ENCODE assay signal across 18 cellular contexts in genomic region chr16:10335681-10336080, GRCh38. TPM values are rescaled to one million over a fixed set of nuclear protein-coding genes. Genes with fewer than 3 reads are reported as not detected.
DNase-seq lines count a peak whose midpoint lies in the region; ATAC-seq, FAIRE-seq and TF ChIP-seq lines count a peak whose summit lies in the region.
"Had no signal": no experiment of that assay in that cellular context is flagged by ENCODE, and none has a peak within 500 bp of the region (broad histone marks: within the 10 kb centered on the region; RNA-seq: fewer than 3 reads in every experiment).

No MANE protein-coding gene starts in this region.

- H2AFZ ChIP-seq in GM23338 (peak overlapping the region; percentile 85; the same call in 1 of the 2 replicates), K562 (ENCODE audit: low read depth, low read length) (0 out of 2 replicates have a peak overlapping the region, but pooled peaks have one; percentile 37)

- no peak for TF ChIP-seq EP300 in K562 (IDR thresholded peaks at IDR 0.05; ENCODE audit: low read length)

- no peak for TF ChIP-seq RAD21 in K562 (CRISPR knock-in tag; conservative IDR thresholded peaks at IDR 0.05 in 1 of 2, IDR thresholded peaks at IDR 0.05 in 1 of 2)

- no peaks in the 10 kb centered on the region for H3F3A ChIP-seq in GM23338 (replicated peaks; ENCODE audit: low read depth)

- TF ChIP-seq CTCF in GM23338 (conservative IDR thresholded peaks at IDR 0.05; ENCODE audit: low read depth in 2 of 2) (no peak), K562 (IDR thresholded peaks at IDR 0.05 in 2 of 3, conservative IDR thresholded peaks at IDR 0.05 in 1 of 3; ENCODE audit: insufficient read depth in 2 of 3, low read depth in 1 of 3, low read length in 3 of 3) (no peak), right lobe of liver (IDR thresholded peaks at IDR 0.05) (no peak)

- H3K27ac ChIP-seq in GM23338 (ENCODE audit: low read depth) (no peak overlapping the region), K562 (ENCODE audit: extremely low read depth, low read depth, low read length) (no peak overlapping the region), right lobe of liver (peak overlapping the region in 2 of 3 donors; percentile 74 to 76)
- H3K27ac ChIP-seq: BLaER1 treated with 17β-estradiol and CSF1 and Interleukin-3, amounts not matched to agents 10 nM and 100 nM had no signal

- H3K9me2 ChIP-seq in GM23338 (ENCODE audit: insufficient read depth), result no peaks in the 10 kb centered on the region

- no peaks in the 10 kb centered on the region for H3K79me2 ChIP-seq in GM23338 (replicated peaks; ENCODE audit: insufficient read depth)
- no peaks in the 10 kb centered on the region for H3K79me2 ChIP-seq in K562 (ENCODE audit: control insufficient read depth, insufficient read depth, low read length)

- 78% methylated on average over 3 of the region's 12 CpGs for WGBS in K562 (ENCODE audit: insufficient coverage, low coverage, missing lambda C conversion rate)
- WGBS in right lobe of liver (ENCODE audit: insufficient coverage, low coverage, low lambda C conversion rate, missing lambda C conversion rate), result 42% methylated on average over 12 of the region's 12 CpGs

- peaks cover 16% of the 10 kb centered on the region for H3K36me3 Mint-ChIP-seq in GM23338 (ENCODE audit: low read depth)
- no peaks in the 10 kb centered on the region for H3K36me3 Mint-ChIP-seq in stimulated activated effector memory CD8-positive, alpha-beta T cell treated with anti-CD3 and anti-CD28 coated beads, Interleukin-12 subunit alpha, Interleukin-12 subunit beta, amount 100 ng/mL, for 72 hours

- H3K9ac ChIP-seq in K562 (ENCODE audit: insufficient read depth in 1 of 2, low read depth in 2 of 2, low read length in 2 of 2), result no peak overlapping the region
- H3K9ac ChIP-seq: BLaER1 treated with 17β-estradiol and CSF1 and Interleukin-3, amounts not matched to agents 10 nM and 100 nM had no signal

- TF ChIP-seq POLR2A in K562 (conservative IDR thresholded peaks at IDR 0.05) (no peak), right lobe of liver (IDR thresholded peaks at IDR 0.05) (no peak)

- H3K4me3 ChIP-seq in GM23338, result no peak overlapping the region
- H3K4me3 ChIP-seq in K562, result no peak overlapping the region
- no peak overlapping the region for H3K4me3 ChIP-seq in right lobe of liver
- H3K4me3 ChIP-seq: BLaER1 treated with 17β-estradiol and CSF1 and Interleukin-3, amounts not matched to agents 10 nM and 100 nM; GM12878 had no signal

- peaks cover 30% of the 10 kb centered on the region for H3K9me3 Mint-ChIP-seq in GM23338
- H3K9me3 Mint-ChIP-seq in stimulated activated effector memory CD8-positive, alpha-beta T cell treated with anti-CD3 and anti-CD28 coated beads, Interleukin-12 subunit alpha, Interleukin-12 subunit beta, amount 100 ng/mL, for 72 hours, result peaks cover 8% of the 10 kb centered on the region

- FAIRE-seq in K562 (lab: Jason Lieb, UNC), result no peak
- FAIRE-seq: GM12878, GM18507, HTR-8/SVneo had no signal

- no peaks in the 10 kb centered on the region for H3K4me1 Mint-ChIP-seq in GM23338
- peaks cover 30% of the 10 kb centered on the region for H3K4me1 Mint-ChIP-seq in stimulated activated effector memory CD8-positive, alpha-beta T cell treated with anti-CD3 and anti-CD28 coated beads, Interleukin-12 subunit alpha, Interleukin-12 subunit beta, amount 100 ng/mL, for 72 hours

- intact Hi-C loops in K562 (cut with micrococcal nuclease), result no loop called here
- intact Hi-C loops in right lobe of liver (cut with DNase I), result no loop called here

- H3K27me3 Mint-ChIP-seq in GM23338 (ENCODE audit: insufficient read depth, low read depth, poor library complexity), result peaks cover 8% of the 10 kb centered on the region
- H3K27me3 Mint-ChIP-seq: CD4-positive, CD25-positive, alpha-beta regulatory T cell had no signal

- no peak overlapping the region for H3K4me3 Mint-ChIP-seq in GM23338
- no peak overlapping the region for H3K4me3 Mint-ChIP-seq in stimulated activated effector memory CD8-positive, alpha-beta T cell treated with anti-CD3 and anti-CD28 coated beads, Interleukin-12 subunit alpha, Interleukin-12 subunit beta, amount 100 ng/mL, for 72 hours
- H3K4me3 Mint-ChIP-seq: H9 had no signal

- H4K20me1 ChIP-seq in GM23338 (replicated peaks; ENCODE audit: insufficient read depth) (no peaks in the 10 kb centered on the region), K562 (replicated peaks; ENCODE audit: control insufficient read depth, insufficient read depth, low read length) (no peaks in the 10 kb centered on the region)
- H4K20me1 ChIP-seq: BLaER1 treated with 17β-estradiol and CSF1 and Interleukin-3, amounts not matched to agents 10 nM and 100 nM had no signal

- in situ Hi-C loops in K562 (cut with MboI), result no loop called here

- H3K27me3 ChIP-seq in GM23338 (ENCODE audit: insufficient read depth) (no peaks in the 10 kb centered on the region), K562 (ENCODE audit: control insufficient read depth in 2 of 2, insufficient read depth in 2 of 2, low read length in 2 of 2) (no peaks in the 10 kb centered on the region), right lobe of liver (no peaks in the 10 kb centered on the region)
- H3K27me3 ChIP-seq: BLaER1 treated with 17β-estradiol and CSF1 and Interleukin-3, amounts not matched to agents 10 nM and 100 nM had no signal

- H3K9me1 ChIP-seq in K562 (ENCODE audit: control insufficient read depth, insufficient read depth, low read length), result no peaks in the 10 kb centered on the region

- H3K36me3 ChIP-seq in GM23338 (ENCODE audit: insufficient read depth) (no peaks in the 10 kb centered on the region), K562 (ENCODE audit: control insufficient read depth, insufficient read depth, low read length) (no peaks in the 10 kb centered on the region), right lobe of liver (no peaks in the 10 kb centered on the region)
- H3K36me3 ChIP-seq: BLaER1 treated with 17β-estradiol and CSF1 and Interleukin-3, amounts not matched to agents 10 nM and 100 nM had no signal

- no TSS peak for BruUV-seq in K562 (replicated peaks; lab: Mats Ljungman, UMichigan)

- ATAC-seq in GM23338 (no peak), K562 (no peak), right lobe of liver (peak in 3 of 4 donors; percentile 8 to 63 (median 33)), GM18868 (IDR thresholded peaks at IDR 0.05; ENCODE audit: unreplicated experiment) (no peak)
- ATAC-seq in stimulated activated effector memory CD8-positive, alpha-beta T cell treated with anti-CD3 and anti-CD28 coated beads, Interleukin-12 subunit alpha, Interleukin-12 subunit beta, amount 100 ng/mL, for 72 hours, result no peak
- ATAC-seq: GM12878 had no signal

- H3K9me3 ChIP-seq in K562 (replicated peaks; ENCODE audit: control insufficient read depth, insufficient read depth, low read depth, low read length), result peaks cover 20% of the 10 kb centered on the region
- H3K9me3 ChIP-seq in right lobe of liver, result peaks cover 0 to 7% (median 0%) of the 10 kb centered on the region in 4 donors

- H3K4me1 ChIP-seq in GM23338 (ENCODE audit: insufficient read depth) (no peaks in the 10 kb centered on the region), K562 (replicated peaks in 1 of 2; ENCODE audit: control insufficient read depth in 2 of 2, insufficient read depth in 2 of 2, low read length in 2 of 2) (peaks cover 0 to 7% of the 10 kb centered on the region in 2 experiments; a peak in 3 of 5 replicates), right lobe of liver (peaks cover 0 to 34% (median 16%) of the 10 kb centered on the region in 4 donors)

- DNase-seq in GM23338 (ENCODE audit: low spot score), result no peak
- no peak for DNase-seq in K562 (ENCODE audit: extremely low read depth in 1 of 4, low spot score in 3 of 4)
- peak in 1 of 3 donors; percentile 56 for DNase-seq in right lobe of liver
- DNase-seq in stimulated activated effector memory CD8-positive, alpha-beta T cell treated with anti-CD3 and anti-CD28 coated beads, Interleukin-12 subunit alpha, Interleukin-12 subunit beta, amount 100 ng/mL, for 72 hours (ENCODE audit: low spot score in 2 of 2), result no peak
- DNase-seq in stimulated activated naive CD4-positive, alpha-beta T cell treated with Interleukin-2 at 50 U/mL for 16 hours (lab: John Stamatoyannopoulos, UW), result no peak
- no peak for DNase-seq in SK-N-DZ (ENCODE audit: low spot score)
- DNase-seq: ACHN; Calu3; CD4-positive, CD25-positive, alpha-beta regulatory T cell; DMS 273 treated with DMSO at 0.1 percent for 48 hours; GOT3; H9 had no signal

- CTCF ChIA-PET in K562 (lab: Yijun Ruan, JAX; ENCODE audit: low intra/inter-chr PET ratio), result no interaction called here

- no peak overlapping the region for H3K27ac Mint-ChIP-seq in GM23338
- H3K27ac Mint-ChIP-seq in stimulated activated effector memory CD8-positive, alpha-beta T cell treated with anti-CD3 and anti-CD28 coated beads, Interleukin-12 subunit alpha, Interleukin-12 subunit beta, amount 100 ng/mL, for 72 hours, result peak overlapping the region; percentile 37
- H3K27ac Mint-ChIP-seq: H9 had no signal

- H3K4me2 ChIP-seq in GM23338 (no peak overlapping the region), K562 (ENCODE audit: insufficient read depth, low read length) (no peak overlapping the region)
- H3K4me2 ChIP-seq: BLaER1 treated with 17β-estradiol and CSF1 and Interleukin-3, amounts not matched to agents 10 nM and 100 nM had no signal

- POLR2A ChIA-PET in K562 (lab: Yijun Ruan, JAX), result no interaction called here

TF ChIP-seq in K562, 482 proteins besides CTCF, POLR2A, EP300 and RAD21 (continues in another document):
- TF ChIP-seq NFIC (IDR thresholded peaks at IDR 0.05), result no peak

RNA-seq across cellular contexts. Expression of gene ATF7IP2, which starts 50.2 kb away (rescaled TPM):
- total RNA-seq in GM23338 (2014; rRNA removed; shearing (Covaris generic)), result 27.9 and 30.4 TPM in 2 replicates
- polyA plus RNA-seq in GM23338 (2016; fragmentation: Nextera tagmentation; extraction: Ambion mirVana) (47.4 and 55.7 TPM in 2 replicates), K562 (2011; rRNA removed) (152 and 185 TPM in 2 replicates), K562 (2014; fragmentation: Illumina TruSeq; extraction: Trizol) (214 and 273 TPM in 2 replicates), K562 (2014; fragmentation: Nextera tagmentation; extraction: Ambion mirVana) (100 to 1,000 TPM; 352 to 511 TPM), K562 (2014; rRNA removed) (449 and 515 TPM in 2 replicates)
- total RNA-seq in K562 (2011; cell fraction: chromatin; rRNA removed; ENCODE audit: low replicate concordance), result 246 and 608 TPM in 2 replicates
- 106 and 143 TPM in 2 replicates for total RNA-seq in K562 (2011; cell fraction: nucleolus; rRNA removed)
- total RNA-seq in K562 (2011; cell fraction: nucleoplasm; rRNA removed), result 321 and 392 TPM in 2 replicates
- total RNA-seq in K562 (2014; rRNA removed) (107 and 134 TPM in 2 replicates), K562 (2014; rRNA removed; fragmentation: Illumina TruSeq; extraction: Trizol) (196 and 231 TPM in 2 replicates), K562 (2015; rRNA removed; fragmentation: Illumina TruSeq; extraction: Trizol) (156 and 162 TPM in 2 replicates), K562 (2021) (131 and 138 TPM in 2 replicates), right lobe of liver (10 to 100 TPM; 13.0 to 42.8 (median 24.0) TPM)
- polyA plus RNA-seq in K562 (2011; cell fraction: cytosol; rRNA removed), result 52.5 and 114 TPM in 2 replicates
- polyA plus RNA-seq in K562 (2011; cell fraction: nucleus; rRNA removed), result 181 and 232 TPM in 2 replicates
- polyA plus RNA-seq in K562 (2012), result 165 and 294 TPM in 2 replicates
- polyA minus RNA-seq in K562 (2011; rRNA and poly(A)+ RNA removed), result 177 and 221 TPM in 2 replicates
- 16.4 and 17.5 TPM in 2 replicates for polyA minus RNA-seq in K562 (2011; cell fraction: cytosol; rRNA and poly(A)+ RNA removed)
- polyA minus RNA-seq in K562 (2011; cell fraction: nucleus; rRNA and poly(A)+ RNA removed), result 56.8 and 112 TPM in 2 replicates
- 0.16 and 0.31 TPM in 2 replicates for polyA plus RNA-seq in SK-N-DZ (2014; cell fraction: cytosol; rRNA removed)
- 0.28 TPM in 1 of 2 replicates, not detected in the other for polyA plus RNA-seq in SK-N-DZ (2014; cell fraction: nucleus; rRNA removed)
- total RNA-seq: A172 had no signal

Comparison
In these comparisons a context has a peak if more than half of its experiments do, and no peak if none do; other contexts are left out.
1. ATAC-seq: peak in right lobe of liver (3 of 4); none in GM23338 (single experiment), K562 (single experiment), stimulated activated effector memory CD8-positive, alpha-beta T cell treated with anti-CD3 and anti-CD28 coated beads, Interleukin-12 subunit alpha, Interleukin-12 subunit beta, amount 100 ng/mL, for 72 hours (single experiment) and GM18868 (single experiment).
2. H3K27ac ChIP-seq: peak in right lobe of liver (2 of 3); none in GM23338 (single experiment) and K562 (single experiment).